Comparison of ENCODE assay signal across 13 cellular contexts in the genomic region with DNA sequence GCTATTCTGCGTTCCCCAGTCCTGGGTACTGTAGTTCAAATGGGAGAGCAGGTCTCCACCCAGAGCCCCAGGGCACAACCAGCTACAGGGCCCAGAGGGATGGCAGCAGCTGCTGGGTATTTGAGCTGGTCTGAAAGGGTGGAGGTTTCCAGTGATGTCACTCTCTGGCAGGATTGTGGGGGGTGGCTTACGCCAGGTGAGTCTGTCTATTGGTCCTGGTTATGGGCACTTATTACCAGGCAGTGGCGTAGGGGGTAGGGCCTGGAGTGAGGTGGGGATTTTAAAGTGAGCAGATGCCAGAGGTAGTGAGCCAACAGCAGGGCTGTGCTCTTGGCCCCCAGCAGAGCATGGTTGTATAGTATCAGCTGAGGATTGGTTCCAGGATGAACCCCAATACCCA. TPM values are rescaled to one million over a fixed set of nuclear protein-coding genes. Genes with fewer than 3 reads are reported as not detected.
A peak's percentile ranks its signal among the peaks of the same experiment; 100 is the strongest.
DNase-seq lines count a peak whose midpoint lies in the region; ATAC-seq lines count a peak whose summit lies in the region.
"Had no signal": no experiment of that assay in that cellular context is flagged by ENCODE, and none has a peak within 500 bp of the region (broad histone marks: within the 10 kb centered on the region; RNA-seq: fewer than 3 reads in every experiment).

No MANE protein-coding gene starts in this region.

- H3K27ac Mint-ChIP-seq in activated naive CD8-positive, alpha-beta T cell treated with anti-CD3 and anti-CD28 coated beads, Interleukin-2, amount 50 U/mL, for 24 hours: peak overlapping the region; percentile 91

- no peak overlapping the region for H3K9ac ChIP-seq in skeletal muscle satellite cell (ENCODE audit: low read depth, low read length)
- H3K9ac ChIP-seq: parathyroid adenoma had no signal

- no peaks in the 10 kb centered on the region for H3K27me3 ChIP-seq in skeletal muscle satellite cell (ENCODE audit: control insufficient read depth, insufficient read depth, low read length)
- H3K27me3 ChIP-seq: SJSA1 had no signal

- peak; percentile 65 for DNase-seq in activated CD8-positive, alpha-beta memory T cell treated with anti-CD3 and anti-CD28 coated beads for 24 hours
- DNase-seq in activated CD8-positive, alpha-beta memory T cell treated with anti-CD3 and anti-CD28 coated beads, Interleukin-2, amount 50 U/mL, for 4 hours: no peak
- DNase-seq in NCI-H510A (lab: John Stamatoyannopoulos, UW) (peak; percentile 54), posterior vena cava (ENCODE audit: low spot score) (no peak), GM03348 (ENCODE audit: low spot score) (no peak)
- DNase-seq in activated naive CD8-positive, alpha-beta T cell treated with anti-CD3 and anti-CD28 coated beads, Interleukin-2, amount 50 U/mL, for 24 hours: peak; percentile 20
- DNase-seq: activated gamma-delta T cell treated with Interleukin-2 at 50 U/mL for 16 hours, AML-193, NCI-H1436 treated with DMSO at 0.1 percent for 48 hours had no signal

- H3K27me3 Mint-ChIP-seq in activated naive CD8-positive, alpha-beta T cell treated with anti-CD3 and anti-CD28 coated beads, Interleukin-2, amount 50 U/mL, for 24 hours: no peaks in the 10 kb centered on the region

- no peaks in the 10 kb centered on the region for H3K9me3 ChIP-seq in skeletal muscle satellite cell (replicated peaks; ENCODE audit: low read length)
- H3K9me3 ChIP-seq: SJSA1 had no signal

- intact Hi-C loops in posterior vena cava (cut with DNase I): no loop called here

- peaks cover 96% of the 10 kb centered on the region for H3K4me1 Mint-ChIP-seq in activated naive CD8-positive, alpha-beta T cell treated with anti-CD3 and anti-CD28 coated beads, Interleukin-2, amount 50 U/mL, for 24 hours

- no peaks in the 10 kb centered on the region for H3K9me3 Mint-ChIP-seq in activated naive CD8-positive, alpha-beta T cell treated with anti-CD3 and anti-CD28 coated beads, Interleukin-2, amount 50 U/mL, for 24 hours

- peak overlapping the region; percentile 17 for H3K4me2 ChIP-seq in skeletal muscle satellite cell (ENCODE audit: low read length)

- H3K4me3 Mint-ChIP-seq in activated naive CD8-positive, alpha-beta T cell treated with anti-CD3 and anti-CD28 coated beads, Interleukin-2, amount 50 U/mL, for 24 hours: peak overlapping the region; percentile 64

- H3K36me3 Mint-ChIP-seq in activated naive CD8-positive, alpha-beta T cell treated with anti-CD3 and anti-CD28 coated beads, Interleukin-2, amount 50 U/mL, for 24 hours (ENCODE audit: low read depth): peaks cover 82% of the 10 kb centered on the region

- no peak overlapping the region for H3K4me3 ChIP-seq in skeletal muscle satellite cell (ENCODE audit: low read length)
- H3K4me3 ChIP-seq: SJSA1 had no signal

- H3K4me1 ChIP-seq in skeletal muscle satellite cell (ENCODE audit: control insufficient read depth, insufficient read depth, low read length): peaks cover 21% of the 10 kb centered on the region

- ATAC-seq in activated naive CD8-positive, alpha-beta T cell treated with anti-CD3 and anti-CD28 coated beads, Interleukin-2, amount 50 U/mL, for 24 hours: peak; percentile 8
- no peak for ATAC-seq in GM18870 (IDR thresholded peaks at IDR 0.05; ENCODE audit: unreplicated experiment)

- H3K36me3 ChIP-seq in skeletal muscle satellite cell (ENCODE audit: insufficient read depth, low read length): peaks cover 88% of the 10 kb centered on the region

RNA-seq across cellular contexts. Expression of gene RPS19, which starts 6.2 kb away (rescaled TPM):
- total RNA-seq in skeletal muscle satellite cell (2012; rRNA removed): 716 and 761 TPM in 2 replicates
- 1,000 to 10,000 TPM in 1 of 2 donors, 100 to 1,000 TPM in 1; 982 to 1,008 TPM for total RNA-seq in posterior vena cava

RNA-seq across cellular contexts. Expression of gene CD79A, which starts 10.8 kb away (rescaled TPM):
- not detected in 2 replicates for total RNA-seq in skeletal muscle satellite cell (2012; rRNA removed)
- total RNA-seq in posterior vena cava: under 1 TPM; 0.52 to 0.97 TPM

RNA-seq across cellular contexts. Expression of gene ARHGEF1, which starts 16.7 kb away (rescaled TPM):
- 43.9 and 48.3 TPM in 2 replicates for total RNA-seq in skeletal muscle satellite cell (2012; rRNA removed)
- total RNA-seq in posterior vena cava: 10 to 100 TPM; 73.4 to 73.7 TPM

RNA-seq across cellular contexts. Expression of gene DMRTC2, which starts 21.4 kb away (rescaled TPM):
- not detected in 2 replicates for total RNA-seq in skeletal muscle satellite cell (2012; rRNA removed)
- total RNA-seq in posterior vena cava: not detected
- total RNA-seq: SJSA1 had no signal

RNA-seq across cellular contexts. Expression of gene LYPD4, which starts 21.8 kb away (rescaled TPM):
- not detected in 2 replicates for total RNA-seq in skeletal muscle satellite cell (2012; rRNA removed)
- total RNA-seq in posterior vena cava: not detected
- total RNA-seq: SJSA1 had no signal

Comparison
In these comparisons a context has a peak if more than half of its experiments do, and no peak if none do; other contexts are left out.
1. DNase-seq: peak in activated CD8-positive, alpha-beta memory T cell treated with anti-CD3 and anti-CD28 coated beads for 24 hours (single experiment), NCI-H510A (single experiment) and activated naive CD8-positive, alpha-beta T cell treated with anti-CD3 and anti-CD28 coated beads, Interleukin-2, amount 50 U/mL, for 24 hours (single experiment); none in activated CD8-positive, alpha-beta memory T cell treated with anti-CD3 and anti-CD28 coated beads, Interleukin-2, amount 50 U/mL, for 4 hours (single experiment), posterior vena cava (single experiment) and GM03348 (single experiment).